8 cellular contexts compared by ENCODE assay signal in genomic region chr2:198004921-198005829, GRCh38.
DNase-seq lines count a peak whose midpoint lies in the region; ATAC-seq and TF ChIP-seq lines count a peak whose summit lies in the region.

No MANE protein-coding gene starts in this region.

- H3K9me3 ChIP-seq in right atrium auricular region: peaks cover 0 to 7% of the 10 kb centered on the region in 2 donors
- peaks cover 0 to 7% of the 10 kb centered on the region in 2 donors for H3K9me3 ChIP-seq in transverse colon
- no peaks in the 10 kb centered on the region for H3K9me3 ChIP-seq in ovary
- H3K9me3 ChIP-seq in left lung: peaks cover 0 to 6% of the 10 kb centered on the region in 2 donors

- TF ChIP-seq EP300 in transverse colon (IDR thresholded peaks at IDR 0.05; ENCODE audit: low read depth): no peak
- TF ChIP-seq EP300 in ovary (IDR thresholded peaks at IDR 0.05): no peak

- peak overlapping the region; percentile 89 for H3K27ac Mint-ChIP-seq in activated naive CD4-positive, alpha-beta T cell treated with anti-CD3 and anti-CD28 coated beads for 36 hours

- H3K36me3 Mint-ChIP-seq in activated naive CD4-positive, alpha-beta T cell treated with anti-CD3 and anti-CD28 coated beads for 36 hours (ENCODE audit: low read depth): peaks cover 5% of the 10 kb centered on the region

- H3K36me3 ChIP-seq in right atrium auricular region (no peaks in the 10 kb centered on the region), transverse colon (no peaks in the 10 kb centered on the region), ovary (no peaks in the 10 kb centered on the region), left lung (no peaks in the 10 kb centered on the region)

- DNase-seq in Right ventricle myocardium inferior (ENCODE audit: missing footprints): no peak
- no peak for DNase-seq in right atrium auricular region (ENCODE audit: low spot score)
- DNase-seq in activated naive CD4-positive, alpha-beta T cell treated with anti-CD3 and anti-CD28 coated beads for 36 hours: peak; percentile 74
- peak; percentile 16 for DNase-seq in transverse colon
- no peak for DNase-seq in ovary
- DNase-seq in left lung: no peak
- no peak for DNase-seq in sciatic nerve (ENCODE audit: low spot score)

- intact Hi-C loops in Right ventricle myocardium inferior (cut with DNase I): no loop called here
- intact Hi-C loops in activated naive CD4-positive, alpha-beta T cell treated with anti-CD3 and anti-CD28 coated beads for 36 hours (cut with micrococcal nuclease): loop anchor here (1.0 to 10.0 kb wide), 13 partner anchors 9 to 800 kb away; partner anchors contain the start of genes MARS2 and SF3B1
- intact Hi-C loops in transverse colon (cut with DNase I; ENCODE audit: low total_unique reads): no loop called here
- intact Hi-C loops in ovary (cut with DNase I): no loop called here
- intact Hi-C loops in left lung (cut with DNase I): no loop called here
- intact Hi-C loops in sciatic nerve (cut with DNase I): no loop called here

- peaks cover 7% of the 10 kb centered on the region for H3K9me3 Mint-ChIP-seq in activated naive CD4-positive, alpha-beta T cell treated with anti-CD3 and anti-CD28 coated beads for 36 hours

- H3K27ac ChIP-seq in right atrium auricular region (no peak overlapping the region), transverse colon (no peak overlapping the region), ovary (no peak overlapping the region), left lung (no peak overlapping the region)

- no peaks in the 10 kb centered on the region for H3K4me1 ChIP-seq in right atrium auricular region
- peaks cover 0 to 9% (median 0%) of the 10 kb centered on the region in 4 donors for H3K4me1 ChIP-seq in transverse colon
- H3K4me1 ChIP-seq in ovary (ENCODE audit: insufficient read depth): peaks cover 5% of the 10 kb centered on the region
- H3K4me1 ChIP-seq in left lung: no peaks in the 10 kb centered on the region

- no peaks in the 10 kb centered on the region for H3K27me3 Mint-ChIP-seq in activated naive CD4-positive, alpha-beta T cell treated with anti-CD3 and anti-CD28 coated beads for 36 hours (ENCODE audit: low read depth)

- H3K4me3 ChIP-seq in right atrium auricular region (no peak overlapping the region), transverse colon (no peak overlapping the region), ovary (no peak overlapping the region), left lung (no peak overlapping the region)

- peaks cover 66% of the 10 kb centered on the region for H3K4me1 Mint-ChIP-seq in activated naive CD4-positive, alpha-beta T cell treated with anti-CD3 and anti-CD28 coated beads for 36 hours (ENCODE audit: low read depth)

- peak overlapping the region; percentile 60 for H3K4me3 Mint-ChIP-seq in activated naive CD4-positive, alpha-beta T cell treated with anti-CD3 and anti-CD28 coated beads for 36 hours

- TF ChIP-seq POLR2A in transverse colon (IDR thresholded peaks at IDR 0.05): no peak
- no peak for TF ChIP-seq POLR2A in ovary (IDR thresholded peaks at IDR 0.05)

- 61 to 65% methylated on average over 6 to 12 of the region's 12 CpGs for WGBS in transverse colon (ENCODE audit: low coverage in 1 of 2), 2 donors
- 83 to 91% (median 89%) methylated on average over 12 of the region's 12 CpGs for WGBS in ovary, 3 donors

- no peak for TF ChIP-seq CTCF in right atrium auricular region (IDR thresholded peaks at IDR 0.05)
- no peak for TF ChIP-seq CTCF in transverse colon (IDR thresholded peaks at IDR 0.05)
- TF ChIP-seq CTCF in ovary (IDR thresholded peaks at IDR 0.05): no peak
- TF ChIP-seq CTCF in left lung (IDR thresholded peaks at IDR 0.05): no peak

- in situ Hi-C loops in transverse colon (cut with MboI; ENCODE audit: low pct_ligation_motif_present in 1 of 4, low pct_unique_long_range_greater_than_20kb in 1 of 4, low sequenced_read_pairs in 3 of 4): no loop called here

- peak; percentile 62 for ATAC-seq in Right ventricle myocardium inferior
- ATAC-seq in HG03095 (IDR thresholded peaks at IDR 0.05; ENCODE audit: unreplicated experiment): peak; percentile 85
- no peak for ATAC-seq in left lung
- ATAC-seq in sciatic nerve: no peak

- no peaks in the 10 kb centered on the region for H3K27me3 ChIP-seq in right atrium auricular region
- H3K27me3 ChIP-seq in transverse colon: no peaks in the 10 kb centered on the region
- no peaks in the 10 kb centered on the region for H3K27me3 ChIP-seq in ovary
- no peaks in the 10 kb centered on the region for H3K27me3 ChIP-seq in left lung

- CTCF ChIA-PET in activated naive CD4-positive, alpha-beta T cell treated with anti-CD3 and anti-CD28 coated beads for 36 hours (lab: Charles Lee): interaction anchor here (0.8 to 1.7 kb wide), 3 partner anchors 10 to 60 kb away, joined by 3 to 5 read pairs (median 3); no protein-coding TSS in a partner anchor

Comparison
In these comparisons a context has a peak if more than half of its experiments do, and no peak if none do; other contexts are left out.
1. ATAC-seq: peak in Right ventricle myocardium inferior (single experiment) and HG03095 (single experiment); none in left lung (single experiment) and sciatic nerve (single experiment).
2. DNase-seq: peak in activated naive CD4-positive, alpha-beta T cell treated with anti-CD3 and anti-CD28 coated beads for 36 hours (single experiment) and transverse colon (single experiment); none in Right ventricle myocardium inferior (single experiment), right atrium auricular region (single experiment), ovary (0 of 5), left lung (0 of 2) and sciatic nerve (single experiment).